In the genomic region with DNA sequence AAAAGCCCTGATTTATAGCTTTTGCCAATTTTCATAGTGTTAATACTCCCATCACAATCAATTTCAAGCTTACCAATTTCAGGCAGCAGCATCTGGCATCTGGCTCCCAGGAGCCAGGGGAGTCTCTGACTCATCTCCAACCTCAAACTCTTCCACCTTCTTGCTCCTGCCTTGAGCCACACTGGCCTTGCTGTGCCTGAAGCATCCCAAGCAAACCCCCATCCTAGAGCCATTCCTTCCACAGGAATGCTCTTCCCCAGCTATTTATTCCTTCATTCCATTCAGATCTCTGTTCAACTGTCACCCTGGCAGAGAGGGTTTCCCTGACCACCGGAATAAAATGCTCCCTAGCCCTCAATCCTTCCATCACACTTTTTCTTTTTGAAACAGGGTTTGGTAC, we compare ENCODE assay signal across 21 cellular contexts.
"Had no signal": no experiment of that assay in that cellular context is flagged by ENCODE, and none has a peak within 500 bp of the region (broad histone marks: within the 10 kb centered on the region; RNA-seq: fewer than 3 reads in every experiment).

No MANE protein-coding gene starts in this region.

- H3K4me3 Mint-ChIP-seq: activated naive CD4-positive, alpha-beta T cell treated with anti-CD3 and anti-CD28 coated beads for 36 hours; activated T-cell treated with anti-CD3 and anti-CD28 coated beads, Interleukin-2, amount 50 U/mL, for 4 hours had no signal

- ATAC-seq: activated T-cell treated with anti-CD3 and anti-CD28 coated beads, Interleukin-2, amount 50 U/mL, for 4 hours; left lobe of liver had no signal

- H3K27ac Mint-ChIP-seq: activated naive CD4-positive, alpha-beta T cell treated with anti-CD3 and anti-CD28 coated beads for 36 hours had no signal

- H3K9me3 ChIP-seq: esophagus squamous epithelium, thyroid gland had no signal

- DNase-seq: activated CD4-positive, alpha-beta T cell treated with anti-CD3 and anti-CD28 coated beads, Interleukin-2, amount 50 U/mL, for 1 hour; activated CD4-positive, CD25-positive, alpha-beta regulatory T cell treated with anti-CD3 and anti-CD28 coated beads, Interleukin-2, amount 50 U/mL, for 72 hours; activated CD8-positive, alpha-beta memory T cell treated with anti-CD3 and anti-CD28 coated beads, Interleukin-2, amount 50 U/mL, for 4 hours; activated naive CD4-positive, alpha-beta T cell treated with anti-CD3 and anti-CD28 coated beads for 36 hours; activated T-cell treated with anti-CD3 and anti-CD28 coated beads, Interleukin-2, amount 50 U/mL, for 4 hours; dermis blood vessel endothelial cell; effector memory CD4-positive, alpha-beta T cell; esophagus squamous epithelium; midbrain; occipital lobe; retina; stimulated activated CD4-positive, alpha-beta T cell treated with anti-CD3 and anti-CD28 coated beads, Interleukin-12 subunit alpha, Interleukin-12 subunit beta, amount 100 ng/mL, for 4 hours; stimulated activated CD4-positive, alpha-beta T cell treated with anti-CD3 and anti-CD28 coated beads, Interleukin-1b, Interleukin-23, amount 100 ng/mL, for 48 hours; stimulated activated CD8-positive, alpha-beta memory T cell treated with anti-CD3 and anti-CD28 coated beads, Interleukin-4, amount 100 ng/mL, for 48 hours; stimulated activated naive CD4-positive, alpha-beta T cell; T-helper 2 cell; thyroid gland had no signal

- H3K4me1 ChIP-seq: thyroid gland had no signal

- H3K27me3 ChIP-seq: esophagus squamous epithelium, hepatocyte, thyroid gland had no signal

- H3K4me3 ChIP-seq: esophagus squamous epithelium, hepatocyte, lung, thyroid gland had no signal

- H3K27ac ChIP-seq: esophagus squamous epithelium, hepatocyte, thyroid gland, VCaP had no signal

- H3K9me3 Mint-ChIP-seq: activated naive CD4-positive, alpha-beta T cell treated with anti-CD3 and anti-CD28 coated beads for 36 hours; activated T-cell treated with anti-CD3 and anti-CD28 coated beads, Interleukin-2, amount 50 U/mL, for 4 hours had no signal

- H3K36me3 ChIP-seq: esophagus squamous epithelium, thyroid gland had no signal
